30 cellular contexts compared by ENCODE assay signal in the genomic region with DNA sequence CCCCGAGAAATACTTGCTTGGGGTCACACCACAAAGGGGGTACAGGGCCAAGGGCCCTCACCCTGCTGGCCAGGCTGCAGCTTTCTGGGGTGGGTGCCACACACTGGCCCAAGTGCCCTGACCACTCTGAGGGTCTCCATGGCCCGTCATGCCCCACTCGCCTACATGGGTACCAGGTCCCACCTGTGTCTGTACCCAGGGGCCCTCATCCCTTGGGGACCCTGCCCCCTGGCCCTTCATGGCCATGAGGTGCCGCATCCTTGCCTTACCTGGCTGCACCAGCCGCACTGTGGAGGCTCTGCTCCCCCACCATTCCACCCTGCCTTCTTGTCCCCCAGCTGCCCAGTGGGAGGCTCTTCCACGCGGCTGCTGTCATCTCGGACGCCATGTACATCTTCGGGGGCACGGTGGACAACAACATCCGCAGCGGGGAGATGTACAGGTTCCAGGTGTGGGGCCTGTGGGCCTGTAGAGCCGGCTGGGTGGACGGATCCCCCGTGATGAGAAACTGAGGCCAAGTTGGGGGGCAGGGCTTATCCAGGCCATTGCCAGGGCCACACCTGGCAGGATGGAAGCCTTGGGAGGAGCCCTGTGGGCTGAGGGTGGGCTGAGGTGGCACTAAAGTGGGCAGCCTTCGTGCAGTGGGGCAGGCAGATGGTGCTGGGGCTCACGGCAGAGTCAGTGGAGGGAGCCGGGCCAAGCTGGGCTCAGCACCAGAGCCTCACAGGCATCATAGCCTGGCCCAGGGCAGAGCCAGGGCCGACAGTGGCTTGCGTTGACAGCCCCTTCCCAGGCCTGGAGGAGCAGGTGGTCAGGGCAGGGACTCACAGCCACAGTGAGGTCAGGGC. TPM values are rescaled to one million over a fixed set of nuclear protein-coding genes. Genes with fewer than 3 reads are reported as not detected.
"Had no signal": no experiment of that assay in that cellular context is flagged by ENCODE, and none has a peak within 500 bp of the region (broad histone marks: within the 10 kb centered on the region; RNA-seq: fewer than 3 reads in every experiment).

No MANE protein-coding gene starts in this region.

- H3K27me3 ChIP-seq: dorsolateral prefrontal cortex, gastrocnemius medialis, hepatocyte, left lung, suprapubic skin, transverse colon, upper lobe of right lung, uterus had no signal

- H3K27me3 Mint-ChIP-seq: naive B cell; natural killer cell treated with Interleukin-12 subunit alpha and Interleukin-12 subunit beta and Interleukin-15 and Interleukin-18, amount 100 ng/mL, for 72 hours; progenitor cell of endocrine pancreas; stimulated activated naive CD8-positive, alpha-beta T cell treated with anti-CD3 and anti-CD28 coated beads, Interleukin-15, amount 100 ng/mL, for 72 hours had no signal

- H3K4me3 ChIP-seq: dorsolateral prefrontal cortex, gastrocnemius medialis, hepatocyte, left lung, mucosa of descending colon, smooth muscle cell, suprapubic skin, transverse colon, upper lobe of right lung, uterus had no signal

- H3K4me1 Mint-ChIP-seq: mesothelial cell of epicardium, naive B cell, neural crest cell had no signal

- H3K27ac Mint-ChIP-seq: mesothelial cell of epicardium; natural killer cell treated with Interleukin-12 subunit alpha and Interleukin-12 subunit beta and Interleukin-15 and Interleukin-18, amount 100 ng/mL, for 72 hours; progenitor cell of endocrine pancreas had no signal

- H3K36me3 ChIP-seq: uterus had no signal

- H3K4me3 Mint-ChIP-seq: mesothelial cell of epicardium; naive B cell; natural killer cell treated with Interleukin-12 subunit alpha and Interleukin-12 subunit beta and Interleukin-15 and Interleukin-18, amount 100 ng/mL, for 72 hours; neural crest cell; stimulated activated naive CD8-positive, alpha-beta T cell treated with anti-CD3 and anti-CD28 coated beads, Interleukin-15, amount 100 ng/mL, for 72 hours had no signal

- H3K36me3 Mint-ChIP-seq: naive B cell; natural killer cell treated with Interleukin-12 subunit alpha and Interleukin-12 subunit beta and Interleukin-15 and Interleukin-18, amount 100 ng/mL, for 72 hours had no signal

- DNase-seq: effector CD4-positive, alpha-beta T cell; foreskin fibroblast; gastrocnemius medialis; head of caudate nucleus; left cardiac atrium; mesenchymal stem cell; mucosa of descending colon; naive B cell; stimulated activated CD4-positive, alpha-beta T cell treated with anti-CD3 and anti-CD28 coated beads, Interleukin-12 subunit alpha, Interleukin-12 subunit beta, amount 100 ng/mL, for 4 hours; stimulated activated CD4-positive, alpha-beta T cell treated with anti-CD3 and anti-CD28 coated beads, Interleukin-1b, Interleukin-23, amount 100 ng/mL, for 48 hours; stimulated activated CD4-positive, alpha-beta T cell treated with anti-CD3 and anti-CD28 coated beads, Interleukin-4, amount 100 ng/mL, for 1 hour; stimulated activated CD8-positive, alpha-beta memory T cell treated with anti-CD3 and anti-CD28 coated beads, Interleukin-4, amount 100 ng/mL, for 48 hours; stimulated activated naive CD4-positive, alpha-beta T cell; stimulated activated naive CD8-positive, alpha-beta T cell treated with anti-CD3 and anti-CD28 coated beads, Interleukin-15, amount 100 ng/mL, for 72 hours; transverse colon; upper lobe of right lung; uterus had no signal

- H3K9me3 Mint-ChIP-seq: mesothelial cell of epicardium; naive B cell; natural killer cell treated with Interleukin-12 subunit alpha and Interleukin-12 subunit beta and Interleukin-15 and Interleukin-18, amount 100 ng/mL, for 72 hours; neural crest cell; stimulated activated naive CD8-positive, alpha-beta T cell treated with anti-CD3 and anti-CD28 coated beads, Interleukin-15, amount 100 ng/mL, for 72 hours had no signal

- H3K9me3 ChIP-seq: gastrocnemius medialis, left lung, mucosa of descending colon, suprapubic skin, transverse colon, upper lobe of right lung, uterus had no signal

- H3K27ac ChIP-seq: gastrocnemius medialis, hepatocyte, left lung, parathyroid adenoma, suprapubic skin, transverse colon, upper lobe of right lung, uterus had no signal

RNA-seq across cellular contexts. Expression of a gene that starts 22.3 kb away (rescaled TPM):
- total RNA-seq: kidney epithelial cell; lung microvascular endothelial cell; natural killer cell treated with Interleukin-12 subunit alpha and Interleukin-12 subunit beta and Interleukin-15 and Interleukin-18, amount 100 ng/mL, for 72 hours had no signal

RNA-seq across cellular contexts. Expression of a gene that starts 25.6 kb away (rescaled TPM):
- total RNA-seq: lung microvascular endothelial cell had no signal

RNA-seq across cellular contexts. Expression of a gene that starts 39.7 kb away (rescaled TPM):
- total RNA-seq: gastrocnemius medialis; glomerular endothelial cell; lung microvascular endothelial cell; natural killer cell treated with Interleukin-12 subunit alpha and Interleukin-12 subunit beta and Interleukin-15 and Interleukin-18, amount 100 ng/mL, for 72 hours had no signal
